Comparison of ENCODE assay signal across 1 cellular context in the genomic region with DNA sequence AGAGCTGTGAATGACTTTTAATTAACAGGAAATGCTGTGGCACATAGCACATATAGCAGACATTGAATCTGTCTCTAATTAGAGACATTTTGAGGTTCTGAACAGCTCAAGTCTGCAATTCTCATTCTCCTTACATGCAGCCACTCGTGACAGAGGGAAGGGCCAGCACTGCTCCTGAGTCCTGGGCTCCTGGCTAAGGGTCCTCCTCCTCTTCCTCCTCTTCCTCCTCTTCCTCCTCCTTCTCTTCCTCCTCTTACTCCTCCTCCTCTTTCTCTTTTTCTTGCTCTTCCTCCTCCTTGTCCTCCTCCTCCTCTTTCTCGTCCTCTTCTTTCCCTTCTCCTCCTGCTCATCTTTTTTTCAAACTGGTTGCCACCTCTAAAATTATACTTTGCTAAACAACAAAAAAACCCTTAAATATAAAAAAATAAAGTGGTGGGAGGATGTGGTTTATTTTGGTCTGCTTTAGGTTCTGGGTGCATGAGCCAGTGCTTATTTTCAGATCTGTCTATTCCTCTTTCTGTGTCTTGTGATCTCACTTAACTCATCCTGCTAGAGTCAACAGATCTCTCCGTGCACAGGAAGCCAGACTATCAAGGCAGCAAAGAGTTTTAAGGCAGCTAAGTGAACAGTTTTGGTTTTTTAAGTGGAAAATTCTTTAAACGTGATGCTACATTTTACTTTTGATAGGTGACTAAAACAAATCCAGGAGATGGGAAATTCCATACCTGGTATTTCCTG.
A peak's percentile ranks its signal among the peaks of the same experiment; 100 is the strongest.
TF ChIP-seq lines count a peak whose summit lies in the region.

No MANE protein-coding gene starts in this region.

TF ChIP-seq in GM12878, 131 proteins besides CTCF, POLR2A, EP300 and RAD21 (continued from another document):
- TF ChIP-seq ZNF687 (IDR thresholded peaks at IDR 0.05) (peak; percentile 57), SUPT20H (IDR thresholded peaks at IDR 0.05; ENCODE audit: borderline replicate concordance, control insufficient read depth, low read depth, low read length) (no peak), ZSCAN29 (IDR thresholded peaks at IDR 0.05) (no peak), ZNF217 (IDR thresholded peaks at IDR 0.05) (no peak), RB1 (IDR thresholded peaks at IDR 0.05; ENCODE audit: borderline replicate concordance) (no peak), BHLHE40 (IDR thresholded peaks at IDR 0.05; ENCODE audit: borderline replicate concordance in 1 of 2, low read depth in 2 of 2, low read length in 1 of 2) (peak; percentile 52 to 58; a peak in 2 of 4 replicates), ATF7 (IDR thresholded peaks at IDR 0.05; ENCODE audit: low read depth) (peak; percentile 82), HDAC2 (IDR thresholded peaks at IDR 0.05) (no peak), YBX1 (IDR thresholded peaks at IDR 0.05) (0 out of 2 replicates have a peak, but pooled peaks have one; percentile 10), LARP7 (IDR thresholded peaks at IDR 0.05) (no peak), MEF2B (IDR thresholded peaks at IDR 0.05; ENCODE audit: partially characterized antibody, poor library complexity, severe bottlenecking) (peak; percentile 91), USF1 (IDR thresholded peaks at IDR 0.05; ENCODE audit: borderline replicate concordance, extremely low read length, insufficient read depth, low read depth, low read length) (no peak), ATF3 (IDR thresholded peaks at IDR 0.05; ENCODE audit: borderline replicate concordance, extremely low read depth, low read depth, low read length) (no peak), ZNF592 (IDR thresholded peaks at IDR 0.05) (no peak), KDM1A (IDR thresholded peaks at IDR 0.05; ENCODE audit: borderline replicate concordance) (no peak), NRF1 (conservative IDR thresholded peaks at IDR 0.05; ENCODE audit: low read depth, low read length) (no peak), SREBF2 (IDR thresholded peaks at IDR 0.05; ENCODE audit: low read length) (no peak), ZNF24 (IDR thresholded peaks at IDR 0.05) (no peak)
- TF ChIP-seq, protein P1, sequence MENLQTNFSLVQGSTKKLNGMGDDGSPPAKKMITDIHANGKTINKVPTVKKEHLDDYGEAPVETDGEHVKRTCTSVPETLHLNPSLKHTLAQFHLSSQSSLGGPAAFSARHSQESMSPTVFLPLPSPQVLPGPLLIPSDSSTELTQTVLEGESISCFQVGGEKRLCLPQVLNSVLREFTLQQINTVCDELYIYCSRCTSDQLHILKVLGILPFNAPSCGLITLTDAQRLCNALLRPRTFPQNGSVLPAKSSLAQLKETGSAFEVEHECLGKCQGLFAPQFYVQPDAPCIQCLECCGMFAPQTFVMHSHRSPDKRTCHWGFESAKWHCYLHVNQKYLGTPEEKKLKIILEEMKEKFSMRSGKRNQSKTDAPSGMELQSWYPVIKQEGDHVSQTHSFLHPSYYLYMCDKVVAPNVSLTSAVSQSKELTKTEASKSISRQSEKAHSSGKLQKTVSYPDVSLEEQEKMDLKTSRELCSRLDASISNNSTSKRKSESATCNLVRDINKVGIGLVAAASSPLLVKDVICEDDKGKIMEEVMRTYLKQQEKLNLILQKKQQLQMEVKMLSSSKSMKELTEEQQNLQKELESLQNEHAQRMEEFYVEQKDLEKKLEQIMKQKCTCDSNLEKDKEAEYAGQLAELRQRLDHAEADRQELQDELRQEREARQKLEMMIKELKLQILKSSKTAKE (IDR thresholded peaks at IDR 0.05; ENCODE audit: low read depth, poor library complexity, severe bottlenecking): peak; percentile 79
TF ChIP-seq in GM12878: peak in this region for 38.
